33 cellular contexts compared by ENCODE assay signal in genomic region chr7:37770813-37771212, GRCh38.
"Had no signal": no experiment of that assay in that cellular context is flagged by ENCODE, and none has a peak within 500 bp of the region (broad histone marks: within the 10 kb centered on the region; RNA-seq: fewer than 3 reads in every experiment).

No MANE protein-coding gene starts in this region.

- H3K36me3 ChIP-seq: adrenal gland, breast epithelium, cardiac muscle cell, colonic mucosa had no signal

- H3K36me3 Mint-ChIP-seq: activated CD4-positive, alpha-beta memory T cell treated with anti-CD3 and anti-CD28 coated beads for 36 hours; activated CD8-positive, alpha-beta memory T cell treated with anti-CD3 and anti-CD28 coated beads, Interleukin-2, amount 10 ng/mL, durations not matched to agents 7 days and 5 days; activated naive CD8-positive, alpha-beta T cell treated with anti-CD3 and anti-CD28 coated beads for 36 hours; brain had no signal

- H3K27ac Mint-ChIP-seq: activated CD4-positive, alpha-beta memory T cell treated with anti-CD3 and anti-CD28 coated beads for 36 hours; activated CD4-positive, alpha-beta T cell treated with anti-CD3 and anti-CD28 coated beads for 36 hours; activated CD4-positive, alpha-beta T cell treated with anti-CD3 and anti-CD28 coated beads, Interleukin-2, amount 10 ng/mL, durations not matched to agents 24 days and 14 days; activated CD8-positive, alpha-beta memory T cell treated with anti-CD3 and anti-CD28 coated beads, Interleukin-2, amount 10 ng/mL, durations not matched to agents 7 days and 5 days; activated CD8-positive, alpha-beta T cell treated with anti-CD3 and anti-CD28 coated beads, Interleukin-2, amount 10 ng/mL, durations not matched to agents 7 days and 5 days; activated naive CD4-positive, alpha-beta T cell treated with anti-CD3 and anti-CD28 coated beads for 36 hours; activated naive CD4-positive, alpha-beta T cell treated with anti-CD3 and anti-CD28 coated beads, Interleukin-2, amount 50 U/mL, for 24 hours; activated naive CD8-positive, alpha-beta T cell treated with anti-CD3 and anti-CD28 coated beads for 36 hours; activated T-helper 1 cell treated with anti-CD3 and anti-CD28 coated beads, Interleukin-12 subunit alpha, Interleukin-12 subunit beta, Interleukin-2, Interleukin-4 antibody, amounts not matched to agents 30 ng/mL and 10 ng/mL and 1 ng/mL, durations not matched to agents 14 hours and 24 hours and 36 hours; activated T-helper 2 cell treated with anti-CD3 and anti-CD28 coated beads, Interferon-gamma antibody, Interleukin-2, Interleukin-4, amounts not matched to agents 10 μg/mL and 5 μg/mL and 100 μg/mL, durations not matched to agents 14 hours and 24 hours and 36 hours; endodermal cell; T-helper 17 cell; T-helper 2 cell treated with Interferon-gamma antibody and Interleukin-4, amounts not matched to agents 5 μg/mL and 100 μg/mL, for 36 hours had no signal

- H3K4me3 ChIP-seq: adrenal gland, breast epithelium, cardiac muscle cell, colonic mucosa had no signal

- H3K4me3 Mint-ChIP-seq: activated CD4-positive, alpha-beta memory T cell treated with anti-CD3 and anti-CD28 coated beads for 36 hours; activated CD4-positive, alpha-beta T cell treated with anti-CD3 and anti-CD28 coated beads for 36 hours; activated CD4-positive, alpha-beta T cell treated with anti-CD3 and anti-CD28 coated beads, Interleukin-2, amount 10 ng/mL, durations not matched to agents 24 days and 14 days; activated CD8-positive, alpha-beta memory T cell treated with anti-CD3 and anti-CD28 coated beads, Interleukin-2, amount 10 ng/mL, durations not matched to agents 7 days and 5 days; activated CD8-positive, alpha-beta T cell treated with anti-CD3 and anti-CD28 coated beads, Interleukin-2, amount 10 ng/mL, durations not matched to agents 7 days and 5 days; activated naive CD4-positive, alpha-beta T cell treated with anti-CD3 and anti-CD28 coated beads for 36 hours; activated naive CD4-positive, alpha-beta T cell treated with anti-CD3 and anti-CD28 coated beads, Interleukin-2, amount 50 U/mL, for 24 hours; activated naive CD8-positive, alpha-beta T cell treated with anti-CD3 and anti-CD28 coated beads for 36 hours; activated naive CD8-positive, alpha-beta T cell treated with anti-CD3 and anti-CD28 coated beads, Interleukin-2, amount 50 U/mL, for 24 hours; activated T-helper 1 cell treated with anti-CD3 and anti-CD28 coated beads, Interleukin-12 subunit alpha, Interleukin-12 subunit beta, Interleukin-2, Interleukin-4 antibody, amounts not matched to agents 30 ng/mL and 10 ng/mL and 1 ng/mL, durations not matched to agents 14 hours and 24 hours and 36 hours; endodermal cell; T-helper 17 cell; T-helper 2 cell treated with Interferon-gamma antibody and Interleukin-4, amounts not matched to agents 5 μg/mL and 100 μg/mL, for 36 hours had no signal

- H3K27me3 ChIP-seq: adrenal gland, breast epithelium, cardiac muscle cell, colonic mucosa had no signal

- H3K4me1 Mint-ChIP-seq: activated naive CD4-positive, alpha-beta T cell treated with anti-CD3 and anti-CD28 coated beads, Interleukin-2, amount 50 U/mL, for 24 hours; brain; endodermal cell; T-helper 17 cell had no signal

- ATAC-seq: activated CD4-positive, alpha-beta T cell treated with anti-CD3 and anti-CD28 coated beads for 36 hours; activated CD8-positive, alpha-beta memory T cell treated with anti-CD3 and anti-CD28 coated beads, Interleukin-2, amount 10 ng/mL, durations not matched to agents 7 days and 5 days; activated CD8-positive, alpha-beta T cell treated with anti-CD3 and anti-CD28 coated beads, Interleukin-2, amount 10 ng/mL, durations not matched to agents 7 days and 5 days; activated naive CD8-positive, alpha-beta T cell treated with anti-CD3 and anti-CD28 coated beads, Interleukin-2, amount 50 U/mL, for 24 hours; esophagus mucosa; T-helper 17 cell had no signal

- H3K27me3 Mint-ChIP-seq: activated CD4-positive, alpha-beta memory T cell treated with anti-CD3 and anti-CD28 coated beads for 36 hours; activated naive CD8-positive, alpha-beta T cell treated with anti-CD3 and anti-CD28 coated beads for 36 hours; T-helper 17 cell had no signal

- H3K9me3 ChIP-seq: adrenal gland, colonic mucosa had no signal

- H3K4me1 ChIP-seq: adrenal gland, breast epithelium, colonic mucosa had no signal

- DNase-seq: activated CD4-positive, alpha-beta memory T cell treated with anti-CD3 and anti-CD28 coated beads for 36 hours; activated CD4-positive, alpha-beta T cell treated with anti-CD3 and anti-CD28 coated beads for 36 hours; activated CD4-positive, alpha-beta T cell treated with anti-CD3 and anti-CD28 coated beads, Interleukin-2, amount 10 ng/mL, durations not matched to agents 24 days and 14 days; activated CD4-positive, CD25-positive, alpha-beta regulatory T cell; activated CD4-positive, CD25-positive, alpha-beta regulatory T cell treated with anti-CD3 and anti-CD28 coated beads, Interleukin-2, amount 50 U/mL, for 72 hours; activated CD8-positive, alpha-beta memory T cell treated with anti-CD3 and anti-CD28 coated beads, Interleukin-2, amount 10 ng/mL, durations not matched to agents 7 days and 5 days; activated CD8-positive, alpha-beta memory T cell treated with anti-CD3 and anti-CD28 coated beads, Interleukin-2, amount 50 U/mL, for 4 hours; activated CD8-positive, alpha-beta T cell treated with anti-CD3 and anti-CD28 coated beads, Interleukin-2, amount 10 ng/mL, durations not matched to agents 7 days and 5 days; activated effector memory CD4-positive, alpha-beta T cell treated with anti-CD3 and anti-CD28 coated beads, Interleukin-2, amount 50 U/mL, for 16 hours; activated naive CD4-positive, alpha-beta T cell treated with anti-CD3 and anti-CD28 coated beads for 36 hours; activated naive CD8-positive, alpha-beta T cell treated with anti-CD3 and anti-CD28 coated beads for 36 hours; activated naive CD8-positive, alpha-beta T cell treated with anti-CD3 and anti-CD28 coated beads, Interleukin-2, amount 50 U/mL, for 24 hours; activated T-cell treated with anti-CD3 and anti-CD28 coated beads, Interleukin-2, amount 50 U/mL, for 1 hour; activated T-cell treated with anti-CD3 and anti-CD28 coated beads, Interleukin-2, amount 50 U/mL, for 48 hours; adrenal gland; amygdala; central memory CD4-positive, alpha-beta T cell; cerebellar nuclear complex; colonic mucosa; effector CD8-positive, alpha-beta T cell; endodermal cell; foreskin fibroblast; head of caudate nucleus; T-helper 17 cell; T1000 had no signal

- H3K27ac ChIP-seq: adrenal gland, breast epithelium, cardiac muscle cell, colonic mucosa had no signal
